Comparison of ENCODE assay signal across 1 cellular context in genomic region chr1:61141288-61142044, GRCh38.
TF ChIP-seq lines count a peak whose summit lies in the region.

No MANE protein-coding gene starts in this region.

TF ChIP-seq in HEK293, 187 proteins besides CTCF, POLR2A, EP300 and RAD21 (continued from another document and continues in another):
- peak; percentile 44; the same call in 1 of the 2 replicates for TF ChIP-seq KLF17 (tag by site-specific recombination; IDR thresholded peaks at IDR 0.05)
- TF ChIP-seq ZNF155 (tag by site-specific recombination; IDR thresholded peaks at IDR 0.05), result no peak
- no peak for TF ChIP-seq ZSCAN16 (tag by site-specific recombination; IDR thresholded peaks at IDR 0.05)
- peak; percentile 85 for TF ChIP-seq GLI2 (tag by site-specific recombination; IDR thresholded peaks at IDR 0.05; ENCODE audit: borderline replicate concordance, low read depth)
- TF ChIP-seq ZNF37A (tag by site-specific recombination; IDR thresholded peaks at IDR 0.05), result no peak
- TF ChIP-seq ZNF776 (tag by site-specific recombination; IDR thresholded peaks at IDR 0.05; ENCODE audit: borderline replicate concordance), result no peak
- no peak for TF ChIP-seq ZNF837 (tag by site-specific recombination; IDR thresholded peaks at IDR 0.05)
- TF ChIP-seq ZNF449 (tag by site-specific recombination; IDR thresholded peaks at IDR 0.05), result no peak; the same call in 1 of the 2 replicates
- TF ChIP-seq ATF2 (tag by site-specific recombination; IDR thresholded peaks at IDR 0.05; ENCODE audit: low read depth), result peak; percentile 88
- TF ChIP-seq, protein P1, sequence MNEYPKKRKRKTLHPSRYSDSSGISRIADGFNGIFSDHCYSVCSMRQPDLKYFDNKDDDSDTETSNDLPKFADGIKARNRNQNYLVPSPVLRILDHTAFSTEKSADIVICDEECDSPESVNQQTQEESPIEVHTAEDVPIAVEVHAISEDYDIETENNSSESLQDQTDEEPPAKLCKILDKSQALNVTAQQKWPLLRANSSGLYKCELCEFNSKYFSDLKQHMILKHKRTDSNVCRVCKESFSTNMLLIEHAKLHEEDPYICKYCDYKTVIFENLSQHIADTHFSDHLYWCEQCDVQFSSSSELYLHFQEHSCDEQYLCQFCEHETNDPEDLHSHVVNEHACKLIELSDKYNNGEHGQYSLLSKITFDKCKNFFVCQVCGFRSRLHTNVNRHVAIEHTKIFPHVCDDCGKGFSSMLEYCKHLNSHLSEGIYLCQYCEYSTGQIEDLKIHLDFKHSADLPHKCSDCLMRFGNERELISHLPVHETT (tag by site-specific recombination; IDR thresholded peaks at IDR 0.05), result peak; percentile 99
- peak; percentile 88; the same call in 1 of the 2 replicates for TF ChIP-seq SCRT2 (tag by site-specific recombination; IDR thresholded peaks at IDR 0.05)
- no peak for TF ChIP-seq HOXA7 (CRISPR knock-in tag; IDR thresholded peaks at IDR 0.05; ENCODE audit: borderline replicate concordance)
- TF ChIP-seq ZNF792 (tag by site-specific recombination; IDR thresholded peaks at IDR 0.05), result no peak
- TF ChIP-seq ZNF174 (tag by site-specific recombination; IDR thresholded peaks at IDR 0.05), result no peak
- no peak for TF ChIP-seq ZNF302 (tag by site-specific recombination; IDR thresholded peaks at IDR 0.05; ENCODE audit: low read depth)
- TF ChIP-seq, protein P2, sequence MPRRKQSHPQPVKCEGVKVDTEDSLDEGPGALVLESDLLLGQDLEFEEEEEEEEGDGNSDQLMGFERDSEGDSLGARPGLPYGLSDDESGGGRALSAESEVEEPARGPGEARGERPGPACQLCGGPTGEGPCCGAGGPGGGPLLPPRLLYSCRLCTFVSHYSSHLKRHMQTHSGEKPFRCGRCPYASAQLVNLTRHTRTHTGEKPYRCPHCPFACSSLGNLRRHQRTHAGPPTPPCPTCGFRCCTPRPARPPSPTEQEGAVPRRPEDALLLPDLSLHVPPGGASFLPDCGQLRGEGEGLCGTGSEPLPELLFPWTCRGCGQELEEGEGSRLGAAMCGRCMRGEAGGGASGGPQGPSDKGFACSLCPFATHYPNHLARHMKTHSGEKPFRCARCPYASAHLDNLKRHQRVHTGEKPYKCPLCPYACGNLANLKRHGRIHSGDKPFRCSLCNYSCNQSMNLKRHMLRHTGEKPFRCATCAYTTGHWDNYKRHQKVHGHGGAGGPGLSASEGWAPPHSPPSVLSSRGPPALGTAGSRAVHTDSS (tag by site-specific recombination; IDR thresholded peaks at IDR 0.05), result no peak
- TF ChIP-seq SP3 (tag by site-specific recombination; IDR thresholded peaks at IDR 0.05), result 0 out of 2 replicates have a peak, but pooled peaks have one; percentile 49
- 0 out of 2 replicates have a peak, but pooled peaks have one; percentile 16 for TF ChIP-seq ZFHX2 (tag by site-specific recombination; conservative IDR thresholded peaks at IDR 0.05)
- no peak for TF ChIP-seq ZNF677 (tag by site-specific recombination; IDR thresholded peaks at IDR 0.05)
- no peak for TF ChIP-seq ZNF530 (tag by site-specific recombination; IDR thresholded peaks at IDR 0.05; ENCODE audit: low read depth)
- peak; percentile 49 for TF ChIP-seq SP2 (tag by site-specific recombination; IDR thresholded peaks at IDR 0.05)
- peak; percentile 76; the same call in 1 of the 2 replicates for TF ChIP-seq KLF16 (tag by site-specific recombination; IDR thresholded peaks at IDR 0.05)
- TF ChIP-seq ZNF473 (tag by site-specific recombination; IDR thresholded peaks at IDR 0.05), result no peak
- peak; percentile 73 for TF ChIP-seq YY2 (tag by site-specific recombination; IDR thresholded peaks at IDR 0.05)
- no peak for TF ChIP-seq ZNF239 (tag by site-specific recombination; IDR thresholded peaks at IDR 0.05)
- TF ChIP-seq, protein P3, sequence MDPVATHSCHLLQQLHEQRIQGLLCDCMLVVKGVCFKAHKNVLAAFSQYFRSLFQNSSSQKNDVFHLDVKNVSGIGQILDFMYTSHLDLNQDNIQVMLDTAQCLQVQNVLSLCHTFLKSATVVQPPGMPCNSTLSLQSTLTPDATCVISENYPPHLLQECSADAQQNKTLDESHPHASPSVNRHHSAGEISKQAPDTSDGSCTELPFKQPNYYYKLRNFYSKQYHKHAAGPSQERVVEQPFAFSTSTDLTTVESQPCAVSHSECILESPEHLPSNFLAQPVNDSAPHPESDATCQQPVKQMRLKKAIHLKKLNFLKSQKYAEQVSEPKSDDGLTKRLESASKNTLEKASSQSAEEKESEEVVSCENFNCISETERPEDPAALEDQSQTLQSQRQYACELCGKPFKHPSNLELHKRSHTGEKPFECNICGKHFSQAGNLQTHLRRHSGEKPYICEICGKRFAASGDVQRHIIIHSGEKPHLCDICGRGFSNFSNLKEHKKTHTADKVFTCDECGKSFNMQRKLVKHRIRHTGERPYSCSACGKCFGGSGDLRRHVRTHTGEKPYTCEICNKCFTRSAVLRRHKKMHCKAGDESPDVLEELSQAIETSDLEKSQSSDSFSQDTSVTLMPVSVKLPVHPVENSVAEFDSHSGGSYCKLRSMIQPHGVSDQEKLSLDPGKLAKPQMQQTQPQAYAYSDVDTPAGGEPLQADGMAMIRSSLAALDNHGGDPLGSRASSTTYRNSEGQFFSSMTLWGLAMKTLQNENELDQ (tag by site-specific recombination; IDR thresholded peaks at IDR 0.05; ENCODE audit: low read depth), result no peak
- TF ChIP-seq FEZF1 (tag by site-specific recombination; IDR thresholded peaks at IDR 0.05), result peak; percentile 94
- TF ChIP-seq ZNF555 (tag by site-specific recombination; conservative IDR thresholded peaks at IDR 0.05), result no peak
- TF ChIP-seq ZBTB17 (tag by site-specific recombination; IDR thresholded peaks at IDR 0.05), result peak; percentile 97
- TF ChIP-seq ZNF19 (tag by site-specific recombination; IDR thresholded peaks at IDR 0.05; ENCODE audit: low read depth), result no peak
- peak; percentile 90 for TF ChIP-seq MZF1 (tag by site-specific recombination; IDR thresholded peaks at IDR 0.05; ENCODE audit: borderline replicate concordance)
- TF ChIP-seq ZNF211 (tag by site-specific recombination; IDR thresholded peaks at IDR 0.05; ENCODE audit: low read depth), result no peak
- TF ChIP-seq ZFP69B (tag by site-specific recombination; IDR thresholded peaks at IDR 0.05), result peak; percentile 79
- peak; percentile 34; the same call in 1 of the 2 replicates for TF ChIP-seq GLIS2 (tag by site-specific recombination; IDR thresholded peaks at IDR 0.05)
- peak; percentile 64; the same call in 1 of the 2 replicates for TF ChIP-seq ZNF184 (tag by site-specific recombination; IDR thresholded peaks at IDR 0.05)
- no peak for TF ChIP-seq ZNF571 (tag by site-specific recombination; IDR thresholded peaks at IDR 0.05)
- peak; percentile 80 for TF ChIP-seq ZNF580 (tag by site-specific recombination; IDR thresholded peaks at IDR 0.05)
- TF ChIP-seq IKZF3 (tag by site-specific recombination; IDR thresholded peaks at IDR 0.05), result peak; percentile 98
- no peak for TF ChIP-seq SALL2 (tag by site-specific recombination; IDR thresholded peaks at IDR 0.05; ENCODE audit: borderline replicate concordance)
- no peak for TF ChIP-seq ZNF48 (tag by site-specific recombination; IDR thresholded peaks at IDR 0.05)
- TF ChIP-seq ZNF24 (tag by site-specific recombination; IDR thresholded peaks at IDR 0.05), result peak; percentile 99
- TF ChIP-seq, protein P4, sequence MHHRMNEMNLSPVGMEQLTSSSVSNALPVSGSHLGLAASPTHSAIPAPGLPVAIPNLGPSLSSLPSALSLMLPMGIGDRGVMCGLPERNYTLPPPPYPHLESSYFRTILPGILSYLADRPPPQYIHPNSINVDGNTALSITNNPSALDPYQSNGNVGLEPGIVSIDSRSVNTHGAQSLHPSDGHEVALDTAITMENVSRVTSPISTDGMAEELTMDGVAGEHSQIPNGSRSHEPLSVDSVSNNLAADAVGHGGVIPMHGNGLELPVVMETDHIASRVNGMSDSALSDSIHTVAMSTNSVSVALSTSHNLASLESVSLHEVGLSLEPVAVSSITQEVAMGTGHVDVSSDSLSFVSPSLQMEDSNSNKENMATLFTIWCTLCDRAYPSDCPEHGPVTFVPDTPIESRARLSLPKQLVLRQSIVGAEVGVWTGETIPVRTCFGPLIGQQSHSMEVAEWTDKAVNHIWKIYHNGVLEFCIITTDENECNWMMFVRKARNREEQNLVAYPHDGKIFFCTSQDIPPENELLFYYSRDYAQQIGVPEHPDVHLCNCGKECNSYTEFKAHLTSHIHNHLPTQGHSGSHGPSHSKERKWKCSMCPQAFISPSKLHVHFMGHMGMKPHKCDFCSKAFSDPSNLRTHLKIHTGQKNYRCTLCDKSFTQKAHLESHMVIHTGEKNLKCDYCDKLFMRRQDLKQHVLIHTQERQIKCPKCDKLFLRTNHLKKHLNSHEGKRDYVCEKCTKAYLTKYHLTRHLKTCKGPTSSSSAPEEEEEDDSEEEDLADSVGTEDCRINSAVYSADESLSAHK (tag by site-specific recombination; IDR thresholded peaks at IDR 0.05), result peak; percentile 89
- no peak for TF ChIP-seq RBAK (tag by site-specific recombination; IDR thresholded peaks at IDR 0.05)
- peak; percentile 74; the same call in 1 of the 2 replicates for TF ChIP-seq ZSCAN30 (tag by site-specific recombination; IDR thresholded peaks at IDR 0.05)
- peak; percentile 84 for TF ChIP-seq ZBTB21 (tag by site-specific recombination; IDR thresholded peaks at IDR 0.05)
- TF ChIP-seq SETDB1 (IDR thresholded peaks at IDR 0.05; ENCODE audit: insufficient read length, low read length), result peak; percentile 31
- TF ChIP-seq, protein P5, sequence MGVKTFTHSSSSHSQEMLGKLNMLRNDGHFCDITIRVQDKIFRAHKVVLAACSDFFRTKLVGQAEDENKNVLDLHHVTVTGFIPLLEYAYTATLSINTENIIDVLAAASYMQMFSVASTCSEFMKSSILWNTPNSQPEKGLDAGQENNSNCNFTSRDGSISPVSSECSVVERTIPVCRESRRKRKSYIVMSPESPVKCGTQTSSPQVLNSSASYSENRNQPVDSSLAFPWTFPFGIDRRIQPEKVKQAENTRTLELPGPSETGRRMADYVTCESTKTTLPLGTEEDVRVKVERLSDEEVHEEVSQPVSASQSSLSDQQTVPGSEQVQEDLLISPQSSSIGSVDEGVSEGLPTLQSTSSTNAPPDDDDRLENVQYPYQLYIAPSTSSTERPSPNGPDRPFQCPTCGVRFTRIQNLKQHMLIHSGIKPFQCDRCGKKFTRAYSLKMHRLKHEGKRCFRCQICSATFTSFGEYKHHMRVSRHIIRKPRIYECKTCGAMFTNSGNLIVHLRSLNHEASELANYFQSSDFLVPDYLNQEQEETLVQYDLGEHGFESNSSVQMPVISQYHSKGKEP (tag by site-specific recombination; IDR thresholded peaks at IDR 0.05), result peak; percentile 95
- TF ChIP-seq ZNF768 (tag by site-specific recombination; IDR thresholded peaks at IDR 0.05), result no peak
- TF ChIP-seq TRIM28 (IDR thresholded peaks at IDR 0.05; ENCODE audit: borderline replicate concordance, low read length), result peak; percentile 97
- no peak for TF ChIP-seq ZNF707 (tag by site-specific recombination; IDR thresholded peaks at IDR 0.05)
- TF ChIP-seq HOXC10 (CRISPR knock-in tag; IDR thresholded peaks at IDR 0.05), result no peak
- TF ChIP-seq ZNF221 (tag by site-specific recombination; IDR thresholded peaks at IDR 0.05; ENCODE audit: borderline replicate concordance), result no peak
- no peak for TF ChIP-seq ZNF416 (tag by site-specific recombination; IDR thresholded peaks at IDR 0.05)
- peak; percentile 89 for TF ChIP-seq OVOL3 (tag by site-specific recombination; IDR thresholded peaks at IDR 0.05)
- TF ChIP-seq ZSCAN4 (tag by site-specific recombination; IDR thresholded peaks at IDR 0.05), result peak; percentile 42; the same call in 1 of the 2 replicates
- TF ChIP-seq ZNF544 (tag by site-specific recombination; IDR thresholded peaks at IDR 0.05), result no peak
- peak; percentile 50; the same call in 1 of the 2 replicates for TF ChIP-seq GLIS1 (tag by site-specific recombination; IDR thresholded peaks at IDR 0.05)
- TF ChIP-seq ZNF585B (tag by site-specific recombination; IDR thresholded peaks at IDR 0.05), result no peak
- TF ChIP-seq KLF10 (tag by site-specific recombination; IDR thresholded peaks at IDR 0.05), result peak; percentile 84
- peak; percentile 48; the same call in 1 of the 2 replicates for TF ChIP-seq ZNF76 (tag by site-specific recombination; IDR thresholded peaks at IDR 0.05; ENCODE audit: borderline replicate concordance, low read depth)
